Comparison of ENCODE assay signal across 8 cellular contexts in genomic region chr2:30266051-30266621, GRCh38. TPM values are rescaled to one million over a fixed set of nuclear protein-coding genes. Genes with fewer than 3 reads are reported as not detected.
A peak's percentile ranks its signal among the peaks of the same experiment; 100 is the strongest.
DNase-seq lines count a peak whose midpoint lies in the region; ATAC-seq and TF ChIP-seq lines count a peak whose summit lies in the region.

No MANE protein-coding gene starts in this region.

- no peaks in the 10 kb centered on the region for H3K79me2 ChIP-seq in fibroblast of lung (ENCODE audit: control insufficient read depth, insufficient read depth, low read length)
- no peaks in the 10 kb centered on the region for H3K79me2 ChIP-seq in MM.1S (ENCODE audit: low read length)

- no peaks in the 10 kb centered on the region for H3K36me3 ChIP-seq in fibroblast of lung (ENCODE audit: control insufficient read depth, insufficient read depth, low read length)
- no peaks in the 10 kb centered on the region for H3K36me3 ChIP-seq in MM.1S (replicated peaks; ENCODE audit: insufficient read depth, low read length)

- H3K27ac ChIP-seq in fibroblast of lung (ENCODE audit: insufficient read depth, low read length) (no peak overlapping the region), MM.1S (ENCODE audit: low read length) (no peak overlapping the region)

- H3K4me1 ChIP-seq in fibroblast of lung (ENCODE audit: control insufficient read depth, extremely low read depth, insufficient read depth, low read length) (peaks cover 5% of the 10 kb centered on the region), MM.1S (ENCODE audit: low read length) (peaks cover 10% of the 10 kb centered on the region)

- peaks cover 44 to 61% (median 53%) of the 10 kb centered on the region in 3 donors for H3K4me1 Mint-ChIP-seq in IgD-negative memory B cell
- H3K4me1 Mint-ChIP-seq in activated CD8-positive, alpha-beta T cell treated with anti-CD3 and anti-CD28 coated beads, Interleukin-2, amount 10 ng/mL, durations not matched to agents 7 days and 5 days (ENCODE audit: low read depth) = peaks cover 72% of the 10 kb centered on the region

- H3K27ac Mint-ChIP-seq in IgD-negative memory B cell = peak overlapping the region; percentile 43 to 97 (median 90)
- peak overlapping the region; percentile 98 for H3K27ac Mint-ChIP-seq in activated CD8-positive, alpha-beta T cell treated with anti-CD3 and anti-CD28 coated beads, Interleukin-2, amount 10 ng/mL, durations not matched to agents 7 days and 5 days

- H3K27me3 Mint-ChIP-seq in IgD-negative memory B cell = no peaks in the 10 kb centered on the region
- H3K27me3 Mint-ChIP-seq in activated CD8-positive, alpha-beta T cell treated with anti-CD3 and anti-CD28 coated beads, Interleukin-2, amount 10 ng/mL, durations not matched to agents 7 days and 5 days (ENCODE audit: low read depth) = no peaks in the 10 kb centered on the region

- H3K9me2 ChIP-seq in MM.1S (replicated peaks; ENCODE audit: insufficient read depth, low read length) = no peaks in the 10 kb centered on the region

- CTCF ChIA-PET in activated CD8-positive, alpha-beta T cell treated with anti-CD3 and anti-CD28 coated beads, Interleukin-2, amount 10 ng/mL, durations not matched to agents 7 days and 5 days (lab: Charles Lee) = interaction anchor here (0.7 to 19.1 kb wide), 11 partner anchors 10 to 445 kb away, joined by 3 to 268 read pairs (median 5); partner anchors contain the start of gene LBH

- H4K20me1 ChIP-seq in fibroblast of lung (ENCODE audit: control insufficient read depth, extremely low read depth, insufficient read depth, low read length) = no peaks in the 10 kb centered on the region
- no peaks in the 10 kb centered on the region for H4K20me1 ChIP-seq in MM.1S (ENCODE audit: insufficient read depth, low read length)

- H3K36me3 Mint-ChIP-seq in IgD-negative memory B cell = peaks cover 4% of the 10 kb centered on the region
- H3K36me3 Mint-ChIP-seq in activated CD8-positive, alpha-beta T cell treated with anti-CD3 and anti-CD28 coated beads, Interleukin-2, amount 10 ng/mL, durations not matched to agents 7 days and 5 days (ENCODE audit: low read depth) = peaks cover 38% of the 10 kb centered on the region

- no peaks in the 10 kb centered on the region for H3F3A ChIP-seq in MM.1S (ENCODE audit: insufficient read depth, low read length)

- peak overlapping the region; percentile 5 to 90 (median 53) for H3K4me3 Mint-ChIP-seq in IgD-negative memory B cell
- H3K4me3 Mint-ChIP-seq in activated CD8-positive, alpha-beta T cell treated with anti-CD3 and anti-CD28 coated beads, Interleukin-2, amount 10 ng/mL, durations not matched to agents 7 days and 5 days = peak overlapping the region; percentile 81

- H2AFZ ChIP-seq in fibroblast of lung (ENCODE audit: low read length) (no peak overlapping the region), MM.1S (ENCODE audit: low read length) (no peak overlapping the region)

- POLR2A ChIA-PET in activated CD8-positive, alpha-beta T cell treated with anti-CD3 and anti-CD28 coated beads, Interleukin-2, amount 10 ng/mL, durations not matched to agents 7 days and 5 days (lab: Charles Lee) = interaction anchor here (0.6 to 3.7 kb wide), 10 partner anchors 8 to 96 kb away, joined by 3 to 27 read pairs (median 4); partner anchors contain the start of gene LBH

- peak overlapping the region; percentile 48 for H3K4me2 ChIP-seq in fibroblast of lung (ENCODE audit: extremely low read depth, insufficient read depth, low read length)
- H3K4me2 ChIP-seq in MM.1S (ENCODE audit: low read depth, low read length) = no peak overlapping the region

- H3K9ac ChIP-seq in fibroblast of lung (ENCODE audit: insufficient read depth, low read length) (no peak overlapping the region), MM.1S (ENCODE audit: low read length) (no peak overlapping the region)

- TF ChIP-seq CTCF in fibroblast of lung (conservative IDR thresholded peaks at IDR 0.05 in 1 of 2, IDR thresholded peaks at IDR 0.05 in 1 of 2; ENCODE audit: low read depth in 1 of 2, low read length in 2 of 2) (no peak), MM.1S (IDR thresholded peaks at IDR 0.05; ENCODE audit: low read length) (no peak)

- H3K9me3 ChIP-seq in fibroblast of lung (ENCODE audit: control insufficient read depth, insufficient read depth, low read depth, low read length) (no peaks in the 10 kb centered on the region), MM.1S (replicated peaks; ENCODE audit: insufficient read depth, low read length) (no peaks in the 10 kb centered on the region)

- peak; percentile 76 for DNase-seq in activated CD8-positive, alpha-beta T cell treated with anti-CD3 and anti-CD28 coated beads, Interleukin-2, amount 10 ng/mL, durations not matched to agents 7 days and 5 days
- peak in 1 of 2 donors; percentile 29 for DNase-seq in fibroblast of lung (ENCODE audit: low read depth in 2 of 2)
- DNase-seq in stimulated activated naive CD4-positive, alpha-beta T cell (lab: John Stamatoyannopoulos, UW) = peak; percentile 46 to 76 (median 60)
- no peak for DNase-seq in inferior parietal cortex (ENCODE audit: extremely low spot score)
- no peak for DNase-seq in MM.1S

- peak overlapping the region in 1 of 4 experiments; percentile 8 for H3K4me3 ChIP-seq in fibroblast of lung (replicated peaks in 1 of 4; ENCODE audit: control extremely low read depth in 1 of 4, insufficient read depth in 1 of 4, low read depth in 3 of 4, low read length in 4 of 4)
- no peak overlapping the region for H3K4me3 ChIP-seq in MM.1S (ENCODE audit: low read length)

- H3K27me3 ChIP-seq in fibroblast of lung (ENCODE audit: control insufficient read depth, insufficient read depth, low read length) (no peaks in the 10 kb centered on the region), MM.1S (replicated peaks; ENCODE audit: insufficient read depth, low read length) (no peaks in the 10 kb centered on the region)

- peaks cover 0 to 6% (median 0%) of the 10 kb centered on the region in 3 donors for H3K9me3 Mint-ChIP-seq in IgD-negative memory B cell
- H3K9me3 Mint-ChIP-seq in activated CD8-positive, alpha-beta T cell treated with anti-CD3 and anti-CD28 coated beads, Interleukin-2, amount 10 ng/mL, durations not matched to agents 7 days and 5 days (ENCODE audit: insufficient read depth) = peaks cover 4% of the 10 kb centered on the region

- peak; percentile 85 for ATAC-seq in activated CD8-positive, alpha-beta T cell treated with anti-CD3 and anti-CD28 coated beads, Interleukin-2, amount 10 ng/mL, durations not matched to agents 7 days and 5 days
- ATAC-seq in HG03025 (IDR thresholded peaks at IDR 0.05; ENCODE audit: low FRiP score, unreplicated experiment) = no peak
- ATAC-seq in HG02981 (IDR thresholded peaks at IDR 0.05; ENCODE audit: unreplicated experiment) = no peak

RNA-seq across cellular contexts. Expression of gene LBH, which starts 34.8 kb away (rescaled TPM):
- polyA plus RNA-seq in IgD-negative memory B cell = 163 TPM
- total RNA-seq in activated CD8-positive, alpha-beta T cell treated with anti-CD3 and anti-CD28 coated beads, Interleukin-2, amount 10 ng/mL, durations not matched to agents 7 days and 5 days = 100 to 1,000 TPM in 1 of 2 experiments, 10 to 100 TPM in 1; 97.0 to 100 TPM
- total RNA-seq in fibroblast of lung = 351 and 926 TPM in 2 replicates
- 320 and 604 TPM in 2 replicates for polyA plus RNA-seq in fibroblast of lung
- 201 and 407 TPM in 2 replicates for polyA plus RNA-seq in fibroblast of lung (2012)
- polyA minus RNA-seq in fibroblast of lung (ENCODE audit: low replicate concordance) = 396 and 765 TPM in 2 replicates

Comparison
In these comparisons a context has a peak if more than half of its experiments do, and no peak if none do; other contexts are left out.
1. DNase-seq: peak in activated CD8-positive, alpha-beta T cell treated with anti-CD3 and anti-CD28 coated beads, Interleukin-2, amount 10 ng/mL, durations not matched to agents 7 days and 5 days (single experiment) and stimulated activated naive CD4-positive, alpha-beta T cell (6 of 6); none in inferior parietal cortex (single experiment) and MM.1S (single experiment).